11 cellular contexts compared by ENCODE assay signal in genomic region chr11:69654660-69655478, GRCh38. TPM values are rescaled to one million over a fixed set of nuclear protein-coding genes. Genes with fewer than 3 reads are reported as not detected.
DNase-seq lines count a peak whose midpoint lies in the region; ATAC-seq and TF ChIP-seq lines count a peak whose summit lies in the region.
"Had no signal": no experiment of that assay in that cellular context is flagged by ENCODE, and none has a peak within 500 bp of the region (broad histone marks: within the 10 kb centered on the region; RNA-seq: fewer than 3 reads in every experiment).

No MANE protein-coding gene starts in this region.

- no peaks in the 10 kb centered on the region for H3K27me3 ChIP-seq in AG04450 (ENCODE audit: control insufficient read depth, insufficient read depth, low read length)
- H3K27me3 ChIP-seq in HCT116 (ENCODE audit: insufficient read depth, low read length) = no peaks in the 10 kb centered on the region

- 0 out of 2 replicates have a peak overlapping the region, but pooled peaks have one; percentile 20 for H3K9ac ChIP-seq in HCT116 (ENCODE audit: low read length)

- peaks cover 23% of the 10 kb centered on the region; the same call in 1 of the 2 replicates for H3K79me2 ChIP-seq in HCT116 (ENCODE audit: insufficient read depth, low read length)

- H3K4me1 ChIP-seq in HCT116 (ENCODE audit: control insufficient read depth in 1 of 2, insufficient read depth in 2 of 2, low read length in 2 of 2) = peaks cover 0 to 48% of the 10 kb centered on the region in 2 experiments; a peak in 3 of 4 replicates

- H3K4me1 Mint-ChIP-seq in T-helper 2 cell treated with Interferon-gamma antibody and Interleukin-4, amounts not matched to agents 5 μg/mL and 100 μg/mL, for 36 hours (ENCODE audit: low read depth) = no peaks in the 10 kb centered on the region

- H3K27ac ChIP-seq in AG04450 (ENCODE audit: low read depth, low read length) (peak overlapping the region; percentile 21), HCT116 (ENCODE audit: low read depth, low read length) (peak overlapping the region; percentile 29)

- intact Hi-C loops in HCT116 (cut with micrococcal nuclease) = no loop called here

- DNase-seq in AG04450 (ENCODE audit: low read depth, low spot score) (no peak), HCT116 (ENCODE audit: low read depth, low spot score) (no peak), SHP77 treated with DMSO at 0.1 percent for 48 hours (lab: John Stamatoyannopoulos, UW) (peak; percentile 60), kidney tubule cell (ENCODE audit: low spot score) (peak; percentile 78), GM19238 (ENCODE audit: insufficient read length, low spot score) (no peak), NK-92 (lab: John Stamatoyannopoulos, UW; ENCODE audit: unreplicated experiment) (no peak)
- DNase-seq in T-helper 2 cell treated with Interferon-gamma antibody and Interleukin-4, amounts not matched to agents 5 μg/mL and 100 μg/mL, for 36 hours (ENCODE audit: low spot score) = no peak
- DNase-seq: activated T-cell treated with anti-CD3 and anti-CD28 coated beads, Interleukin-2, amount 50 U/mL, for 4 hours; RPMI8226 had no signal

- H3K27me3 Mint-ChIP-seq in T-helper 2 cell treated with Interferon-gamma antibody and Interleukin-4, amounts not matched to agents 5 μg/mL and 100 μg/mL, for 36 hours (ENCODE audit: low read depth) = no peaks in the 10 kb centered on the region

- no peak overlapping the region for H3K27ac Mint-ChIP-seq in T-helper 2 cell treated with Interferon-gamma antibody and Interleukin-4, amounts not matched to agents 5 μg/mL and 100 μg/mL, for 36 hours

- RAD21 ChIA-PET in HCT116 (lab: Charles Lee; ENCODE audit: low non-redundant PET in 1 of 2, low total read pairs in 2 of 2, uncharacterized antibody in 2 of 2, unreplicated experiment in 2 of 2) = no interaction called here

- no peaks in the 10 kb centered on the region for H3K9me2 ChIP-seq in HCT116 (ENCODE audit: insufficient read depth)

- TF ChIP-seq RAD21 in HCT116 (IDR thresholded peaks at IDR 0.05; ENCODE audit: low read depth) = peak; percentile 51

- CTCF ChIA-PET in AG04450 (lab: Charles Lee) (interaction anchor here (0.7 to 2.5 kb wide), 2 partner anchors 553 to 565 kb away, joined by 6 read pairs; no protein-coding TSS in a partner anchor), HCT116 (lab: Charles Lee) (no interaction called here)

- no peaks in the 10 kb centered on the region for H3K36me3 Mint-ChIP-seq in T-helper 2 cell treated with Interferon-gamma antibody and Interleukin-4, amounts not matched to agents 5 μg/mL and 100 μg/mL, for 36 hours (ENCODE audit: low read depth)

- H3K9me3 Mint-ChIP-seq in T-helper 2 cell treated with Interferon-gamma antibody and Interleukin-4, amounts not matched to agents 5 μg/mL and 100 μg/mL, for 36 hours = no peaks in the 10 kb centered on the region
- H3K9me3 Mint-ChIP-seq: activated T-cell treated with anti-CD3 and anti-CD28 coated beads, Interleukin-2, amount 50 U/mL, for 4 hours had no signal

- TF ChIP-seq POLR2A in HCT116 (IDR thresholded peaks at IDR 0.05; ENCODE audit: borderline replicate concordance, extremely low read depth, insufficient read depth, insufficient read length) = no peak

- H3K4me3 ChIP-seq in AG04450 (ENCODE audit: low read depth, low read length) (no peak overlapping the region), HCT116 (replicated peaks in 1 of 2; ENCODE audit: low read depth in 1 of 2, low read length in 2 of 2) (no peak overlapping the region)

- TF ChIP-seq CTCF in AG04450 (IDR thresholded peaks at IDR 0.05; ENCODE audit: low read depth, low read length) (no peak), HCT116 (IDR thresholded peaks at IDR 0.05 in 2 of 3, conservative IDR thresholded peaks at IDR 0.05 in 1 of 3; ENCODE audit: borderline replicate concordance in 1 of 3, insufficient read depth in 1 of 3, low read depth in 2 of 3, low read length in 2 of 3) (no peak)

- H3K4me2 ChIP-seq in HCT116 (ENCODE audit: low read length) = peak overlapping the region; percentile 28

- no TSS peak for BruUV-seq in HCT116 (replicated peaks; lab: Mats Ljungman, UMichigan)

- peaks cover 27 to 30% of the 10 kb centered on the region in 2 experiments; a peak in 3 of 4 replicates for H3K36me3 ChIP-seq in HCT116 (ENCODE audit: control insufficient read depth in 1 of 2, insufficient read depth in 2 of 2, low read length in 2 of 2)

- H3K4me3 Mint-ChIP-seq in T-helper 2 cell treated with Interferon-gamma antibody and Interleukin-4, amounts not matched to agents 5 μg/mL and 100 μg/mL, for 36 hours = no peak overlapping the region
- H3K4me3 Mint-ChIP-seq: activated T-cell treated with anti-CD3 and anti-CD28 coated beads, Interleukin-2, amount 50 U/mL, for 4 hours had no signal

- POLR2A ChIA-PET in AG04450 (lab: Yijun Ruan, JAX) = interaction anchor here (1.2 to 1.7 kb wide), 3 partner anchors 8 to 554 kb away, joined by 3 to 5 read pairs (median 4); no protein-coding TSS in a partner anchor
- POLR2A ChIA-PET in HCT116 (lab: Charles Lee) = no interaction called here

- H3K9me3 ChIP-seq in AG04450 (ENCODE audit: control insufficient read depth, insufficient read depth, low read length) (peaks cover 3% of the 10 kb centered on the region; the same call in 1 of the 2 replicates), HCT116 (ENCODE audit: control insufficient read depth in 1 of 2, insufficient read depth in 1 of 2, low read depth in 1 of 2, low read length in 2 of 2) (no peaks in the 10 kb centered on the region)

- H2AFZ ChIP-seq in HCT116 (ENCODE audit: low read depth, low read length, poor library complexity, severe bottlenecking) = no peak overlapping the region

- peaks cover 9% of the 10 kb centered on the region; the same call in 1 of the 2 replicates for H4K20me1 ChIP-seq in HCT116 (ENCODE audit: insufficient read depth)

- ATAC-seq in HCT116 (peak; percentile 63), GM21526 (IDR thresholded peaks at IDR 0.05; ENCODE audit: low FRiP score, unreplicated experiment) (no peak)
- ATAC-seq: activated T-cell treated with anti-CD3 and anti-CD28 coated beads, Interleukin-2, amount 50 U/mL, for 4 hours had no signal

TF ChIP-seq in HCT116, 20 proteins besides CTCF, POLR2A, EP300 and RAD21:
- TF ChIP-seq TCF7L2 (IDR thresholded peaks at IDR 0.05; ENCODE audit: borderline replicate concordance, extremely low read depth, insufficient read depth, insufficient read length) (no peak), POLR2AphosphoS5 (IDR thresholded peaks at IDR 0.05; ENCODE audit: low read depth, low read length) (peak; percentile 53; the same call in 1 of the 2 replicates), JUND (IDR thresholded peaks at IDR 0.05) (peak; percentile 48; the same call in 1 of the 2 replicates)
- TF ChIP-seq, protein P1, sequence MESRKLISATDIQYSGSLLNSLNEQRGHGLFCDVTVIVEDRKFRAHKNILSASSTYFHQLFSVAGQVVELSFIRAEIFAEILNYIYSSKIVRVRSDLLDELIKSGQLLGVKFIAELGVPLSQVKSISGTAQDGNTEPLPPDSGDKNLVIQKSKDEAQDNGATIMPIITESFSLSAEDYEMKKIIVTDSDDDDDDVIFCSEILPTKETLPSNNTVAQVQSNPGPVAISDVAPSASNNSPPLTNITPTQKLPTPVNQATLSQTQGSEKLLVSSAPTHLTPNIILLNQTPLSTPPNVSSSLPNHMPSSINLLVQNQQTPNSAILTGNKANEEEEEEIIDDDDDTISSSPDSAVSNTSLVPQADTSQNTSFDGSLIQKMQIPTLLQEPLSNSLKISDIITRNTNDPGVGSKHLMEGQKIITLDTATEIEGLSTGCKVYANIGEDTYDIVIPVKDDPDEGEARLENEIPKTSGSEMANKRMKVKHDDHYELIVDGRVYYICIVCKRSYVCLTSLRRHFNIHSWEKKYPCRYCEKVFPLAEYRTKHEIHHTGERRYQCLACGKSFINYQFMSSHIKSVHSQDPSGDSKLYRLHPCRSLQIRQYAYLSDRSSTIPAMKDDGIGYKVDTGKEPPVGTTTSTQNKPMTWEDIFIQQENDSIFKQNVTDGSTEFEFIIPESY (IDR thresholded peaks at IDR 0.05; ENCODE audit: extremely low read depth, insufficient replicate concordance, low read length) = no peak
TF ChIP-seq in HCT116: peak in this region for 2.

RNA-seq across cellular contexts. Expression of gene CCND1, which starts 13.9 kb away (rescaled TPM):
- 249 and 276 TPM in 2 replicates for polyA plus RNA-seq in AG04450 (2011; rRNA removed)
- polyA minus RNA-seq in AG04450 (2011; rRNA and poly(A)+ RNA removed) = 459 and 741 TPM in 2 replicates
- total RNA-seq in HCT116 (2021; ENCODE audit: unreplicated experiment) = 601 TPM
- polyA plus RNA-seq in HCT116 (2012) = 284 and 460 TPM in 2 replicates

RNA-seq across cellular contexts. Expression of gene LTO1, which starts 20.3 kb away (rescaled TPM):
- 15.7 and 18.3 TPM in 2 replicates for polyA plus RNA-seq in AG04450 (2011; rRNA removed)
- polyA minus RNA-seq in AG04450 (2011; rRNA and poly(A)+ RNA removed) = 8.3 and 10.1 TPM in 2 replicates
- 21.3 TPM for total RNA-seq in HCT116 (2021; ENCODE audit: unreplicated experiment)
- polyA plus RNA-seq in HCT116 (2012) = 14.4 and 23.1 TPM in 2 replicates

RNA-seq across cellular contexts. Expression of gene FGF19, which starts 49.0 kb away (rescaled TPM):
- polyA plus RNA-seq in AG04450 (2011; rRNA removed) = not detected in 2 replicates
- not detected in 2 replicates for polyA minus RNA-seq in AG04450 (2011; rRNA and poly(A)+ RNA removed)
- 37.5 TPM for total RNA-seq in HCT116 (2021; ENCODE audit: unreplicated experiment)
- polyA plus RNA-seq in HCT116 (2012) = 40.3 and 46.1 TPM in 2 replicates
- total RNA-seq: activated T-cell treated with anti-CD3 and anti-CD28 coated beads, Interleukin-2, amount 50 U/mL, for 4 hours; dermis microvascular lymphatic vessel endothelial cell had no signal

Comparison
In these comparisons a context has a peak if more than half of its experiments do, and no peak if none do; other contexts are left out.
1. DNase-seq: peak in SHP77 treated with DMSO at 0.1 percent for 48 hours (single experiment) and kidney tubule cell (single experiment); none in AG04450 (single experiment), HCT116 (single experiment), T-helper 2 cell treated with Interferon-gamma antibody and Interleukin-4, amounts not matched to agents 5 μg/mL and 100 μg/mL, for 36 hours (single experiment), GM19238 (single experiment) and NK-92 (single experiment).